9 cellular contexts compared by ENCODE assay signal in the genomic region with DNA sequence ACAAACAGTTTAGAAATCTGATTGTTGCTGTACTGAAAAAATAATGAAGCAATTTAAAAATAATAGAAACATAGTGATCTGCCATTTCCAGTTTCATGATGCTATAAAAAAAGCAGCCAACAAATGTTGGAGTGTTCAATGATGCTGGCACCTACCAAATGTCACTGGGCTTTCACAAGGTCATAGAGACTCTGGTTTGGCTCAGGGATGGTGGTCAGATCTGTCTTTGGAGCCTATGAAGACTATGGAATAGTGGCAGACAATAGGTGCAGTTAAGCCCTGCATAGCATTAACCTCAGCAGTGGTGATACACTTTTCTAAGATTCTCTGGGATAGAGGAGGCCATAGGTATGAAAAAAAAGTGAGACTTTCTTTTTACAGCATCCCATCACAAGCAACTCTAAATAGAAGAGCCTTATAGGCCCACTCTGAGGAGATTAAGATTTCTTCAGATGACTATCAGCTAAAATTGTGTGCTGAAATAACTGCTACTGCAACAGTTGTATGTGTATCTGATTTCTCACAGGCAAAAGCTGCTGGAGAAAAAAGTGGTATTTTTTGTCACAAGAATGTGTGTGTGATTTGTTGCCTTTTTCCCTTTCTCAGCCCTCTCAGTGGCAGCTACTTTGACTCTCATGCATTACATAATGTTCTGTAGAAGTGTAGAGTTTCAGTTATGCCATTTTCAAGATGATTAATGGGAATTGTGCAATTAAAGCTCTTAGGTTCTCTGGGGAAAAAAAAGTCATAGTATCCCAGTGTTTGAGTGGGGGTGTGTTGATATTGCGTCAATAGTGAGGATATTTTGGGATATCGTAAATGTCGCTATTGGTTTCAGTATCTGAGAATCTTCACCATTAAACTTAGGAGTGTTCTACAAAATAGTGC.
A peak's percentile ranks its signal among the peaks of the same experiment; 100 is the strongest.
DNase-seq lines count a peak whose midpoint lies in the region; ATAC-seq and TF ChIP-seq lines count a peak whose summit lies in the region.
"Had no signal": no experiment of that assay in that cellular context is flagged by ENCODE, and none has a peak within 500 bp of the region (broad histone marks: within the 10 kb centered on the region; RNA-seq: fewer than 3 reads in every experiment).

No MANE protein-coding gene starts in this region.

- DNase-seq in AG08395 (ENCODE audit: low spot score) (peak; percentile 79), M059J (ENCODE audit: low read depth) (peak; percentile 81), body of pancreas (peak in 1 of 4 donors; percentile 25), mesothelial cell of epicardium (ENCODE audit: low spot score in 2 of 2, unreplicated experiment in 2 of 2) (no peak), NCI-H774 (lab: John Stamatoyannopoulos, UW) (no peak), hippocampal formation (lab: John Stamatoyannopoulos, UW) (no peak)
- DNase-seq in activated naive CD4-positive, alpha-beta T cell treated with anti-CD3 and anti-CD28 coated beads, Interleukin-2, amount 50 U/mL, for 16 hours = no peak

- ATAC-seq in body of pancreas (peak; percentile 90), HG03354 (IDR thresholded peaks at IDR 0.05; ENCODE audit: poor library complexity, severe bottlenecking, unreplicated experiment) (no peak)

- TF ChIP-seq CTCF in body of pancreas (IDR thresholded peaks at IDR 0.05) (no peak), mesothelial cell of epicardium (IDR thresholded peaks at IDR 0.05; ENCODE audit: unreplicated experiment) (no peak)

- no peaks in the 10 kb centered on the region for H3K9me3 ChIP-seq in body of pancreas

- peak overlapping the region; percentile 53 for H3K27ac Mint-ChIP-seq in mesothelial cell of epicardium

- TF ChIP-seq POLR2A in body of pancreas (IDR thresholded peaks at IDR 0.05) = no peak

- H3K27me3 ChIP-seq in body of pancreas = no peaks in the 10 kb centered on the region

- H3K36me3 Mint-ChIP-seq in mesothelial cell of epicardium = no peaks in the 10 kb centered on the region

- H3K9me3 Mint-ChIP-seq in mesothelial cell of epicardium = no peaks in the 10 kb centered on the region
- H3K9me3 Mint-ChIP-seq: neural crest cell had no signal

- no peak overlapping the region for H3K4me3 Mint-ChIP-seq in mesothelial cell of epicardium
- H3K4me3 Mint-ChIP-seq: neural crest cell had no signal

- intact Hi-C loops in body of pancreas (cut with DNase I) = no loop called here

- H3K27ac ChIP-seq in body of pancreas = peak overlapping the region; percentile 50 to 70 (median 64)

- no peak overlapping the region for H3K4me3 ChIP-seq in body of pancreas

- peaks cover 51% of the 10 kb centered on the region for H3K4me1 ChIP-seq in body of pancreas

- no peaks in the 10 kb centered on the region for H3K36me3 ChIP-seq in body of pancreas (replicated peaks in 1 of 2; ENCODE audit: insufficient read depth in 1 of 2, low read depth in 2 of 2)

- peaks cover 36% of the 10 kb centered on the region for H3K4me1 Mint-ChIP-seq in mesothelial cell of epicardium

- WGBS in body of pancreas, 2 donors = 39 to 66% methylated on average over 3 of the region's 3 CpGs

- no peaks in the 10 kb centered on the region for H3K27me3 Mint-ChIP-seq in mesothelial cell of epicardium (ENCODE audit: low read depth)

Comparison
In these comparisons a context has a peak if more than half of its experiments do, and no peak if none do; other contexts are left out.
1. DNase-seq: peak in AG08395 (single experiment) and M059J (single experiment); none in mesothelial cell of epicardium (0 of 2), NCI-H774 (single experiment), activated naive CD4-positive, alpha-beta T cell treated with anti-CD3 and anti-CD28 coated beads, Interleukin-2, amount 50 U/mL, for 16 hours (single experiment) and hippocampal formation (0 of 2).